ENCODE assay signal across 20 cellular contexts in genomic region chr3:153547984-153548383, GRCh38.
DNase-seq lines count a peak whose midpoint lies in the region.
"Had no signal": no experiment of that assay in that cellular context is flagged by ENCODE, and none has a peak within 500 bp of the region (broad histone marks: within the 10 kb centered on the region; RNA-seq: fewer than 3 reads in every experiment).

No MANE protein-coding gene starts in this region.

- H3K4me3 Mint-ChIP-seq in CD8-positive, alpha-beta memory T cell = no peak overlapping the region
- H3K4me3 Mint-ChIP-seq: CD4-positive, alpha-beta T cell; GM23338; HFFc6 had no signal

- no peaks in the 10 kb centered on the region for H3K4me1 ChIP-seq in CD8-positive, alpha-beta memory T cell (ENCODE audit: insufficient read depth, low read length)
- H3K4me1 ChIP-seq: A549 had no signal

- H3K9me3 ChIP-seq in CD8-positive, alpha-beta memory T cell (ENCODE audit: low read length) = no peaks in the 10 kb centered on the region
- H3K9me3 ChIP-seq: A549 had no signal

- no peak overlapping the region for H3K27ac ChIP-seq in CD8-positive, alpha-beta memory T cell (ENCODE audit: low read depth, low read length)
- H3K27ac ChIP-seq: 22Rv1, A549, C4-2B, HL-60 had no signal

- H3K4me1 Mint-ChIP-seq in CD8-positive, alpha-beta memory T cell = peaks cover 2 to 6% (median 4%) of the 10 kb centered on the region in 3 donors

- no peaks in the 10 kb centered on the region for H3K27me3 ChIP-seq in CD8-positive, alpha-beta memory T cell (ENCODE audit: insufficient read depth, low read length, poor library complexity, severe bottlenecking)

- peak; percentile 7 for DNase-seq in DMS53 (lab: John Stamatoyannopoulos, UW)
- DNase-seq in DMS53 treated with DMSO at 0.1 percent for 48 hours (lab: John Stamatoyannopoulos, UW; ENCODE audit: unreplicated experiment) = no peak
- DNase-seq in foreskin melanocyte = peak; percentile 48
- peak; percentile 12 for DNase-seq in putamen (ENCODE audit: low spot score)
- DNase-seq in dedifferentiated amniotic fluid mesenchymal stem cell (ENCODE audit: extremely low spot score) = no peak
- DNase-seq in MV-4-11 (lab: John Stamatoyannopoulos, UW) = no peak
- DNase-seq in CD8-positive, alpha-beta memory T cell = no peak
- DNase-seq: AML-193; CD4-positive, alpha-beta T cell; COR-L47; DMS 273 treated with DMSO at 0.1 percent for 48 hours; DMS79; GDM1; HFFc6; IMR-90 had no signal

- no peaks in the 10 kb centered on the region for H3K36me3 ChIP-seq in CD8-positive, alpha-beta memory T cell (ENCODE audit: insufficient read depth, low read length)

- H3K4me3 ChIP-seq in CD8-positive, alpha-beta memory T cell (ENCODE audit: low read length) = no peak overlapping the region
- H3K4me3 ChIP-seq: A549, GM23338 had no signal

- H3K9me3 Mint-ChIP-seq in CD8-positive, alpha-beta memory T cell = peaks cover 0 to 1% (median 0%) of the 10 kb centered on the region in 5 donors
- H3K9me3 Mint-ChIP-seq: CD4-positive, alpha-beta T cell; GM23338; HFFc6 had no signal

- H3K27me3 Mint-ChIP-seq in CD8-positive, alpha-beta memory T cell = no peaks in the 10 kb centered on the region
- H3K27me3 Mint-ChIP-seq: CD4-positive, alpha-beta T cell had no signal

- H3K27ac Mint-ChIP-seq in CD8-positive, alpha-beta memory T cell = no peak overlapping the region
- H3K27ac Mint-ChIP-seq: CD4-positive, alpha-beta T cell; HFFc6 had no signal

- CTCF ChIA-PET in CD8-positive, alpha-beta memory T cell (lab: Charles Lee) = no interaction called here

- POLR2A ChIA-PET in CD8-positive, alpha-beta memory T cell (lab: Charles Lee) = no interaction called here

- peaks cover 0 to 4% (median 0%) of the 10 kb centered on the region in 3 donors for H3K36me3 Mint-ChIP-seq in CD8-positive, alpha-beta memory T cell

Comparison
In these comparisons a context has a peak if more than half of its experiments do, and no peak if none do; other contexts are left out.
1. DNase-seq: peak in DMS53 (single experiment), foreskin melanocyte (single experiment) and putamen (single experiment); none in DMS53 treated with DMSO at 0.1 percent for 48 hours (single experiment), dedifferentiated amniotic fluid mesenchymal stem cell (single experiment), MV-4-11 (single experiment) and CD8-positive, alpha-beta memory T cell (0 of 5).